Comparison of ENCODE assay signal across 12 cellular contexts in genomic region chr18:63208676-63209075, GRCh38.
A peak's percentile ranks its signal among the peaks of the same experiment; 100 is the strongest.
DNase-seq lines count a peak whose midpoint lies in the region; ATAC-seq and TF ChIP-seq lines count a peak whose summit lies in the region.
"Had no signal": no experiment of that assay in that cellular context is flagged by ENCODE, and none has a peak within 500 bp of the region (broad histone marks: within the 10 kb centered on the region; RNA-seq: fewer than 3 reads in every experiment).

No MANE protein-coding gene starts in this region.

- TF ChIP-seq POLR2A in gastroesophageal sphincter (IDR thresholded peaks at IDR 0.05): no peak

- no peak for ATAC-seq in activated CD8-positive, alpha-beta memory T cell treated with anti-CD3 and anti-CD28 coated beads, Interleukin-2, amount 10 ng/mL, durations not matched to agents 7 days and 5 days
- no peak for ATAC-seq in natural killer cell treated with Interleukin-12 subunit alpha and Interleukin-12 subunit beta and Interleukin-15 and Interleukin-18, amount 100 ng/mL, for 72 hours
- ATAC-seq in gastroesophageal sphincter: no peak

- no peaks in the 10 kb centered on the region for H3K9me3 ChIP-seq in gastroesophageal sphincter
- H3K9me3 ChIP-seq: BE2C had no signal

- H3K4me3 Mint-ChIP-seq in activated CD8-positive, alpha-beta memory T cell treated with anti-CD3 and anti-CD28 coated beads, Interleukin-2, amount 10 ng/mL, durations not matched to agents 7 days and 5 days: peak overlapping the region; percentile 85
- H3K4me3 Mint-ChIP-seq in activated CD4-positive, alpha-beta memory T cell treated with anti-CD3 and anti-CD28 coated beads for 36 hours: peak overlapping the region; percentile 61
- peak overlapping the region; percentile 93 for H3K4me3 Mint-ChIP-seq in natural killer cell treated with Interleukin-12 subunit alpha and Interleukin-12 subunit beta and Interleukin-15 and Interleukin-18, amount 100 ng/mL, for 72 hours

- H3K36me3 Mint-ChIP-seq in activated CD8-positive, alpha-beta memory T cell treated with anti-CD3 and anti-CD28 coated beads, Interleukin-2, amount 10 ng/mL, durations not matched to agents 7 days and 5 days: peaks cover 67% of the 10 kb centered on the region
- H3K36me3 Mint-ChIP-seq in activated CD4-positive, alpha-beta memory T cell treated with anti-CD3 and anti-CD28 coated beads for 36 hours: peaks cover 35% of the 10 kb centered on the region
- H3K36me3 Mint-ChIP-seq in natural killer cell treated with Interleukin-12 subunit alpha and Interleukin-12 subunit beta and Interleukin-15 and Interleukin-18, amount 100 ng/mL, for 72 hours: peaks cover 12% of the 10 kb centered on the region

- CTCF ChIA-PET in activated CD8-positive, alpha-beta memory T cell treated with anti-CD3 and anti-CD28 coated beads, Interleukin-2, amount 10 ng/mL, durations not matched to agents 7 days and 5 days (lab: Charles Lee): interaction anchor here (1.9 to 10.6 kb wide), 2 partner anchors 52 to 110 kb away, joined by 5 to 83 read pairs; partner anchors contain the start of gene BCL2
- CTCF ChIA-PET in activated CD4-positive, alpha-beta memory T cell treated with anti-CD3 and anti-CD28 coated beads for 36 hours (lab: Charles Lee): no interaction called here

- no peaks in the 10 kb centered on the region for H3K36me3 ChIP-seq in gastroesophageal sphincter
- H3K36me3 ChIP-seq: BE2C had no signal

- intact Hi-C loops in activated CD4-positive, alpha-beta memory T cell treated with anti-CD3 and anti-CD28 coated beads for 36 hours (cut with micrococcal nuclease): no loop called here

- no peak for DNase-seq in activated CD8-positive, alpha-beta memory T cell treated with anti-CD3 and anti-CD28 coated beads, Interleukin-2, amount 10 ng/mL, durations not matched to agents 7 days and 5 days
- DNase-seq in activated CD8-positive, alpha-beta memory T cell treated with anti-CD3 and anti-CD28 coated beads, Interleukin-2, amount 50 U/mL, for 4 hours: no peak
- DNase-seq in GM12865 (ENCODE audit: low read depth) (no peak), ACHN (no peak)
- no peak for DNase-seq in activated CD4-positive, alpha-beta memory T cell treated with anti-CD3 and anti-CD28 coated beads for 36 hours
- no peak for DNase-seq in natural killer cell treated with Interleukin-12 subunit alpha and Interleukin-12 subunit beta and Interleukin-15 and Interleukin-18, amount 100 ng/mL, for 72 hours (ENCODE audit: low spot score)
- no peak for DNase-seq in effector CD8-positive, alpha-beta T cell (lab: John Stamatoyannopoulos, UW)
- DNase-seq: BE2C, foreskin melanocyte, islet precursor cell, substantia nigra had no signal

- H3K27ac ChIP-seq in gastroesophageal sphincter: no peak overlapping the region

- peaks cover 0 to 29% (median 5%) of the 10 kb centered on the region in 3 donors for H3K4me1 ChIP-seq in gastroesophageal sphincter
- H3K4me1 ChIP-seq: BE2C had no signal

- no peak for TF ChIP-seq CTCF in GM12865 (IDR thresholded peaks at IDR 0.05; ENCODE audit: insufficient read depth, low read depth, low read length, missing control alignments)
- no peak for TF ChIP-seq CTCF in gastroesophageal sphincter (IDR thresholded peaks at IDR 0.05)

- no peak for TF ChIP-seq EP300 in gastroesophageal sphincter (IDR thresholded peaks at IDR 0.05)

- H3K27me3 ChIP-seq in gastroesophageal sphincter: no peaks in the 10 kb centered on the region
- H3K27me3 ChIP-seq: BE2C had no signal

- POLR2A ChIA-PET in activated CD4-positive, alpha-beta memory T cell treated with anti-CD3 and anti-CD28 coated beads for 36 hours (lab: Charles Lee): interaction anchor here (1.1 kb wide), 1 partner anchor 11 kb away, joined by 5 read pairs; no protein-coding TSS in a partner anchor

- H3K27me3 Mint-ChIP-seq in activated CD8-positive, alpha-beta memory T cell treated with anti-CD3 and anti-CD28 coated beads, Interleukin-2, amount 10 ng/mL, durations not matched to agents 7 days and 5 days: no peaks in the 10 kb centered on the region
- no peaks in the 10 kb centered on the region for H3K27me3 Mint-ChIP-seq in activated CD4-positive, alpha-beta memory T cell treated with anti-CD3 and anti-CD28 coated beads for 36 hours
- no peaks in the 10 kb centered on the region for H3K27me3 Mint-ChIP-seq in natural killer cell treated with Interleukin-12 subunit alpha and Interleukin-12 subunit beta and Interleukin-15 and Interleukin-18, amount 100 ng/mL, for 72 hours

- no peaks in the 10 kb centered on the region for H3K9me3 Mint-ChIP-seq in activated CD8-positive, alpha-beta memory T cell treated with anti-CD3 and anti-CD28 coated beads, Interleukin-2, amount 10 ng/mL, durations not matched to agents 7 days and 5 days (ENCODE audit: low read depth)
- H3K9me3 Mint-ChIP-seq in activated CD4-positive, alpha-beta memory T cell treated with anti-CD3 and anti-CD28 coated beads for 36 hours: no peaks in the 10 kb centered on the region
- H3K9me3 Mint-ChIP-seq in natural killer cell treated with Interleukin-12 subunit alpha and Interleukin-12 subunit beta and Interleukin-15 and Interleukin-18, amount 100 ng/mL, for 72 hours: no peaks in the 10 kb centered on the region

- WGBS in gastroesophageal sphincter (ENCODE audit: low coverage in 1 of 2), 2 donors: 51 to 64% methylated on average over 1 to 2 of the region's 3 CpGs

- H3K4me1 Mint-ChIP-seq in activated CD8-positive, alpha-beta memory T cell treated with anti-CD3 and anti-CD28 coated beads, Interleukin-2, amount 10 ng/mL, durations not matched to agents 7 days and 5 days: peaks cover 95% of the 10 kb centered on the region
- peaks cover 96% of the 10 kb centered on the region for H3K4me1 Mint-ChIP-seq in activated CD4-positive, alpha-beta memory T cell treated with anti-CD3 and anti-CD28 coated beads for 36 hours (ENCODE audit: low read depth)
- peaks cover 81 to 97% of the 10 kb centered on the region in 2 donors for H3K4me1 Mint-ChIP-seq in natural killer cell treated with Interleukin-12 subunit alpha and Interleukin-12 subunit beta and Interleukin-15 and Interleukin-18, amount 100 ng/mL, for 72 hours (ENCODE audit: low read depth in 2 of 2)

- H3K27ac Mint-ChIP-seq in activated CD8-positive, alpha-beta memory T cell treated with anti-CD3 and anti-CD28 coated beads, Interleukin-2, amount 10 ng/mL, durations not matched to agents 7 days and 5 days: peak overlapping the region; percentile 91
- H3K27ac Mint-ChIP-seq in activated CD4-positive, alpha-beta memory T cell treated with anti-CD3 and anti-CD28 coated beads for 36 hours: peak overlapping the region; percentile 87
- peak overlapping the region; percentile 100 for H3K27ac Mint-ChIP-seq in natural killer cell treated with Interleukin-12 subunit alpha and Interleukin-12 subunit beta and Interleukin-15 and Interleukin-18, amount 100 ng/mL, for 72 hours

- H3K4me3 ChIP-seq in GM12865 (ENCODE audit: low read depth, low read length) (peak overlapping the region; percentile 51), gastroesophageal sphincter (no peak overlapping the region)

- in situ Hi-C loops in ACHN (cut with HindIII; ENCODE audit: low pct_ligation_motif_present, low pct_unique_long_range_greater_than_20kb, low sequenced_read_pairs): no loop called here
